Comparison of ENCODE assay signal across 8 cellular contexts in the genomic region with DNA sequence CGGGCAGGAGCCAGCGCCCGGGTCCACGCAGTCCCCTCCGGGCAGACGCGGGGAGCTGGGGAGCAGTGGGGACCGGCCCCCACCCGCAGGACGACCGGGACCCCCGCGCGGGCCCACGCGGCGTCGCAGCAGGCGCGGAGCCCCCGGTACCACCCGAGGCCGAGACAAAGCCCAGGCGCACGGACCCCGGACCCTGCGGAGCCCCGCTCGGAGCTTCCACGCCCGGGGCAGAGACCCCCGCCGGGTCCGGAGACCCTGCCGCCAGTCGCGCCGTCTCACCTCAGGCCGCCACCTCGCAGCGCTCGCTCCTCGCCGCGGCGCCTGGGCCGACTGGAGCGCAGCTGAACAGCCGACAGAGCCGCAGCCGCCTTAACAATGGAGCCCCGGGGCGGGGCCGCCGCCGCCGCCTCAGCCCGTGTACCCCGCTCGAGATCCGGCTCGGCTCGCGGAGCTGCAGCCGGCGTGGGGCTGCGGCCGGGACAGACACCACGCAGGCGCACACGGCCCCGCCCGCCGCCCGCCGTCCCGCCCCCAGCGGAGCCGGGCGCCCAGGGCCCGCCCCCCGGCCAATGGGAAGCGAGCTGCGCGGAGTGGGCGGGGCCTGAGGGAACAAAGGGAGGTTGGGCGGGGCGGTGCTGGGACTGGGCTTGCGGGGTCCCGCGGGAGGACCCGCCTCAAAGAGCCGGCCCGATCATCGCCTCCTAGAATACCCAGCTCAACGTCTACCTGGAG. TPM values are rescaled to one million over a fixed set of nuclear protein-coding genes. Genes with fewer than 3 reads are reported as not detected.
DNase-seq lines count a peak whose midpoint lies in the region; ATAC-seq and TF ChIP-seq lines count a peak whose summit lies in the region.

A gene with protein sequence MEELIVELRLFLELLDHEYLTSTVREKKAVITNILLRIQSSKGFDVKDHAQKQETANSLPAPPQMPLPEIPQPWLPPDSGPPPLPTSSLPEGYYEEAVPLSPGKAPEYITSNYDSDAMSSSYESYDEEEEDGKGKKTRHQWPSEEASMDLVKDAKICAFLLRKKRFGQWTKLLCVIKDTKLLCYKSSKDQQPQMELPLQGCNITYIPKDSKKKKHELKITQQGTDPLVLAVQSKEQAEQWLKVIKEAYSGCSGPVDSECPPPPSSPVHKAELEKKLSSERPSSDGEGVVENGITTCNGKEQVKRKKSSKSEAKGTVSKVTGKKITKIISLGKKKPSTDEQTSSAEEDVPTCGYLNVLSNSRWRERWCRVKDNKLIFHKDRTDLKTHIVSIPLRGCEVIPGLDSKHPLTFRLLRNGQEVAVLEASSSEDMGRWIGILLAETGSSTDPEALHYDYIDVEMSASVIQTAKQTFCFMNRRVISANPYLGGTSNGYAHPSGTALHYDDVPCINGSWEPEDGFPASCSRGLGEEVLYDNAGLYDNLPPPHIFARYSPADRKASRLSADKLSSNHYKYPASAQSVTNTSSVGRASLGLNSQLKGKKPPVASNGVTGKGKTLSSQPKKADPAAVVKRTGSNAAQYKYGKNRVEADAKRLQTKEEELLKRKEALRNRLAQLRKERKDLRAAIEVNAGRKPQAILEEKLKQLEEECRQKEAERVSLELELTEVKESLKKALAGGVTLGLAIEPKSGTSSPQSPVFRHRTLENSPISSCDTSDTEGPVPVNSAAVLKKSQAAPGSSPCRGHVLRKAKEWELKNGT (minus strand): TSS at position 485 of the 732 bp plus-strand sequence. CDS start 67,783 bp downstream, outside the sequence.

- POLR2A ChIA-PET in activated CD8-positive, alpha-beta T cell treated with anti-CD3 and anti-CD28 coated beads for 36 hours (lab: Charles Lee), result interaction anchor here (1.2 to 3.1 kb wide), 3 partner anchors 9 to 22 kb away, joined by 5 to 12 read pairs (median 8); no protein-coding TSS in a partner anchor

- H3K9me3 Mint-ChIP-seq in activated CD8-positive, alpha-beta T cell treated with anti-CD3 and anti-CD28 coated beads for 36 hours, result no peaks in the 10 kb centered on the region

- H3K4me3 ChIP-seq in duodenal mucosa (ENCODE audit: low read depth in 1 of 2, low read length in 2 of 2), result peak within 1 kb of the TSS; percentile 74 to 78
- H3K4me3 ChIP-seq in liver (ENCODE audit: low read depth in 1 of 3, low read length in 3 of 3), result peak within 1 kb of the TSS in 2 of 3 donors; percentile 35 to 66

- no peak within 1 kb of the TSS for H3K27ac Mint-ChIP-seq in activated CD8-positive, alpha-beta T cell treated with anti-CD3 and anti-CD28 coated beads for 36 hours

- peaks cover 33% of the 10 kb centered on the region for H3K4me1 Mint-ChIP-seq in activated CD8-positive, alpha-beta T cell treated with anti-CD3 and anti-CD28 coated beads for 36 hours (ENCODE audit: low read depth)

- peaks cover 3% of the 10 kb centered on the region for H3K36me3 Mint-ChIP-seq in activated CD8-positive, alpha-beta T cell treated with anti-CD3 and anti-CD28 coated beads for 36 hours (ENCODE audit: low read depth)

- peak within 1 kb of the TSS; percentile 52 for H3K27ac ChIP-seq in duodenal mucosa (ENCODE audit: low read depth, low read length)
- peak within 1 kb of the TSS; percentile 35 to 77 for H3K27ac ChIP-seq in liver (ENCODE audit: low read depth in 1 of 2, low read length in 2 of 2)

- 3% methylated on average over 96 of the region's 96 CpGs for WGBS in liver

- TF ChIP-seq RAD21 in liver (IDR thresholded peaks at IDR 0.05), result no peak

- CTCF ChIA-PET in activated CD8-positive, alpha-beta T cell treated with anti-CD3 and anti-CD28 coated beads for 36 hours (lab: Charles Lee), result interaction anchor here (1.3 to 3.3 kb wide), 4 partner anchors 9 to 47 kb away, joined by 3 to 12 read pairs (median 4); no protein-coding TSS in a partner anchor

- peaks cover 8% of the 10 kb centered on the region for H3K27me3 Mint-ChIP-seq in activated CD8-positive, alpha-beta T cell treated with anti-CD3 and anti-CD28 coated beads for 36 hours

- peak within 1 kb of the TSS; percentile 74 to 76 for H3K9ac ChIP-seq in duodenal mucosa (ENCODE audit: low read depth in 1 of 2, low read length in 2 of 2)
- H3K9ac ChIP-seq in liver (ENCODE audit: low read depth in 1 of 2, low read length in 2 of 2), result peak within 1 kb of the TSS in 1 of 2 donors; percentile 38

- H3K27me3 ChIP-seq in duodenal mucosa (ENCODE audit: control insufficient read depth in 1 of 2, insufficient read depth in 2 of 2, low read length in 2 of 2), result no peaks in the 10 kb centered on the region
- H3K27me3 ChIP-seq in liver (ENCODE audit: control insufficient read depth in 4 of 4, insufficient read depth in 4 of 4, low read length in 3 of 4), result no peaks in the 10 kb centered on the region

- peak within 1 kb of the TSS; percentile 81 for H3K4me3 Mint-ChIP-seq in activated CD8-positive, alpha-beta T cell treated with anti-CD3 and anti-CD28 coated beads for 36 hours

- no peak for TF ChIP-seq CTCF in activated CD8-positive, alpha-beta T cell treated with anti-CD3 and anti-CD28 coated beads for 36 hours (IDR thresholded peaks at IDR 0.05)
- no peak for TF ChIP-seq CTCF in liver (IDR thresholded peaks at IDR 0.05; ENCODE audit: low read depth, low read length, missing input control)

- H3K4me1 ChIP-seq in duodenal mucosa (ENCODE audit: control insufficient read depth in 1 of 2, insufficient read depth in 2 of 2, low read length in 2 of 2) (peaks cover 26 to 29% of the 10 kb centered on the region in 2 donors), liver (ENCODE audit: control insufficient read depth in 4 of 4, insufficient read depth in 4 of 4, low read length in 3 of 4) (peaks cover 0 to 10% (median 8%) of the 10 kb centered on the region in 4 donors)

- peak; percentile 14 to 86 for DNase-seq in NCI-H446 (lab: John Stamatoyannopoulos, UW)
- DNase-seq in activated CD8-positive, alpha-beta T cell treated with anti-CD3 and anti-CD28 coated beads for 36 hours, result peak; percentile 88
- peak; percentile 90 to 93 for DNase-seq in stimulated activated CD4-positive, alpha-beta T cell treated with anti-CD3 and anti-CD28 coated beads, Interleukin-2, amount 100 ng/mL, for 24 hours

- ATAC-seq in GM18519 (IDR thresholded peaks at IDR 0.05; ENCODE audit: low FRiP score, unreplicated experiment), result peak; percentile 78
- ATAC-seq in HG03039 (IDR thresholded peaks at IDR 0.05; ENCODE audit: unreplicated experiment), result peak; percentile 87
- ATAC-seq in activated CD8-positive, alpha-beta T cell treated with anti-CD3 and anti-CD28 coated beads for 36 hours, result peak; percentile 98
- ATAC-seq in GM18870 (IDR thresholded peaks at IDR 0.05; ENCODE audit: unreplicated experiment), result no peak

- no peaks in the 10 kb centered on the region for H3K36me3 ChIP-seq in duodenal mucosa (ENCODE audit: control insufficient read depth in 1 of 2, insufficient read depth in 2 of 2, low read length in 2 of 2)
- H3K36me3 ChIP-seq in liver (ENCODE audit: control insufficient read depth in 4 of 4, insufficient read depth in 3 of 4, low read depth in 1 of 4, low read length in 3 of 4), result no peaks in the 10 kb centered on the region

- intact Hi-C loops in activated CD8-positive, alpha-beta T cell treated with anti-CD3 and anti-CD28 coated beads for 36 hours (cut with micrococcal nuclease), result no loop called here

- H3K9me3 ChIP-seq in duodenal mucosa (ENCODE audit: control insufficient read depth in 1 of 2, low read length in 2 of 2) (no peaks in the 10 kb centered on the region), liver (ENCODE audit: control insufficient read depth in 4 of 4, low read length in 3 of 4) (peaks cover 0 to 2% (median 0%) of the 10 kb centered on the region in 4 donors)

TF ChIP-seq in liver, 16 proteins besides CTCF, POLR2A, EP300 and RAD21 (continues in another document):
- TF ChIP-seq YY1 (IDR thresholded peaks at IDR 0.05) (no peak), FOXA2 (IDR thresholded peaks at IDR 0.05) (no peak), TAF1 (conservative IDR thresholded peaks at IDR 0.05) (no peak), GABPA (IDR thresholded peaks at IDR 0.05 in 1 of 2, conservative IDR thresholded peaks at IDR 0.05 in 1 of 2) (no peak), RXRA (IDR thresholded peaks at IDR 0.05) (no peak), FOXA1 (IDR thresholded peaks at IDR 0.05) (no peak), EGR1 (IDR thresholded peaks at IDR 0.05; ENCODE audit: low read depth in 2 of 2) (no peak)
- TF ChIP-seq, protein P1, sequence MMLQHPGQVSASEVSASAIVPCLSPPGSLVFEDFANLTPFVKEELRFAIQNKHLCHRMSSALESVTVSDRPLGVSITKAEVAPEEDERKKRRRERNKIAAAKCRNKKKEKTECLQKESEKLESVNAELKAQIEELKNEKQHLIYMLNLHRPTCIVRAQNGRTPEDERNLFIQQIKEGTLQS (IDR thresholded peaks at IDR 0.05), result no peak
- TF ChIP-seq, protein P2, sequence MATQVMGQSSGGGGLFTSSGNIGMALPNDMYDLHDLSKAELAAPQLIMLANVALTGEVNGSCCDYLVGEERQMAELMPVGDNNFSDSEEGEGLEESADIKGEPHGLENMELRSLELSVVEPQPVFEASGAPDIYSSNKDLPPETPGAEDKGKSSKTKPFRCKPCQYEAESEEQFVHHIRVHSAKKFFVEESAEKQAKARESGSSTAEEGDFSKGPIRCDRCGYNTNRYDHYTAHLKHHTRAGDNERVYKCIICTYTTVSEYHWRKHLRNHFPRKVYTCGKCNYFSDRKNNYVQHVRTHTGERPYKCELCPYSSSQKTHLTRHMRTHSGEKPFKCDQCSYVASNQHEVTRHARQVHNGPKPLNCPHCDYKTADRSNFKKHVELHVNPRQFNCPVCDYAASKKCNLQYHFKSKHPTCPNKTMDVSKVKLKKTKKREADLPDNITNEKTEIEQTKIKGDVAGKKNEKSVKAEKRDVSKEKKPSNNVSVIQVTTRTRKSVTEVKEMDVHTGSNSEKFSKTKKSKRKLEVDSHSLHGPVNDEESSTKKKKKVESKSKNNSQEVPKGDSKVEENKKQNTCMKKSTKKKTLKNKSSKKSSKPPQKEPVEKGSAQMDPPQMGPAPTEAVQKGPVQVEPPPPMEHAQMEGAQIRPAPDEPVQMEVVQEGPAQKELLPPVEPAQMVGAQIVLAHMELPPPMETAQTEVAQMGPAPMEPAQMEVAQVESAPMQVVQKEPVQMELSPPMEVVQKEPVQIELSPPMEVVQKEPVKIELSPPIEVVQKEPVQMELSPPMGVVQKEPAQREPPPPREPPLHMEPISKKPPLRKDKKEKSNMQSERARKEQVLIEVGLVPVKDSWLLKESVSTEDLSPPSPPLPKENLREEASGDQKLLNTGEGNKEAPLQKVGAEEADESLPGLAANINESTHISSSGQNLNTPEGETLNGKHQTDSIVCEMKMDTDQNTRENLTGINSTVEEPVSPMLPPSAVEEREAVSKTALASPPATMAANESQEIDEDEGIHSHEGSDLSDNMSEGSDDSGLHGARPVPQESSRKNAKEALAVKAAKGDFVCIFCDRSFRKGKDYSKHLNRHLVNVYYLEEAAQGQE (IDR thresholded peaks at IDR 0.05), result no peak

RNA-seq across cellular contexts. Expression of the gene that starts here (rescaled TPM):
- total RNA-seq in activated CD8-positive, alpha-beta T cell treated with anti-CD3 and anti-CD28 coated beads for 36 hours, result 10 to 100 TPM; 25.5 to 26.5 TPM
- 1 to 10 TPM; 2.1 to 3.2 TPM for total RNA-seq in liver
- 1 to 10 TPM in 1 of 2 donors, under 1 TPM in 1; 0.40 to 1.0 TPM for polyA plus RNA-seq in liver

Comparison
In these comparisons a context has a peak if more than half of its experiments do, and no peak if none do; other contexts are left out.
1. RNA of the gene that starts here (total RNA-seq): 25.5 to 26.5 TPM in activated CD8-positive, alpha-beta T cell treated with anti-CD3 and anti-CD28 coated beads for 36 hours; 2.1 to 3.2 TPM in liver; every median in the first group is over 4 times any median in the second.
2. Peak in every context shown above with its lines, with median percentiles within 50 percentile points of each other: DNase-seq.